Comparison of ENCODE assay signal across 10 cellular contexts in the genomic region with DNA sequence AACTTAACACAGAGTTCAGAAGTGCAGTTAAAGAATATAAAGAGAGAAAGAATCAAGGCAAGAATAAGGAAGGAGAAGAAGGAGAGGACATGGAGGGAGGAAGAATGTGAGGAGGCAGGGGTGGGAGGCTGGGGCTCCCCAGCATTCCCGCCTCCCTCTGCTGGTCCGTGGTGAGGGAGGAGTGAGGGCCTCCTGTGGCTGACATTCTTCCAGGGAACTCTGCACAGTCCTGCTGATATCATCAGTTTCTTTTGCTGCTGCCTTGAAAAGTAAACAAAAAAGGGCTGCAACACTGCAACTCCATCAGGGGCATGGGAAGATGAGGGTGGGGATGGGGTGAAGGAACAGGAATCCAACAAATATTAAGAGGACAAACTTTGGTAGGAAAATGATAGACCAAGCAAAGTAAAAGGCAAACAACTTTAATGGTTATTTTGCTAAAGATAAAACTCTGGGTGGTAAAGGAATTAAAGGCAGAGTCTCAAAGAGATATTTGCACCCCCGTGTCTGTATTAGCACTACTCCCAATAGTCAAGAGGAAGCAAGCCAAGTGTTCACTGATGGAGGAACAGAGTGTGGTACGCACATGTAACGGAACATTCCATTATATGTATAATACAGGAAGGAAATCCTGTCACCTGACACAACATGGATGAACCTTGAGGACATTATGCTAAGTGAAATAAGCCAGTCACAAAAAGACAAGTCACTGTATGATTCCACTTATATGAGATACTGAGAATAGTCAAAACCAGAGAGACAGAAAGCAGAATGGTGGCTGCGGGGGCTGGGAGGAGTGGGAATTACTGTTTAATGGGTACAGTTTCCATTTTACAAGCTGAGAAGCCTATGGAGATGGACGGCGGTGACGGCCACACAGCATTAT. TPM values are rescaled to one million over a fixed set of nuclear protein-coding genes. Genes with fewer than 3 reads are reported as not detected.
DNase-seq lines count a peak whose midpoint lies in the region; ATAC-seq and TF ChIP-seq lines count a peak whose summit lies in the region.
"Had no signal": no experiment of that assay in that cellular context is flagged by ENCODE, and none has a peak within 500 bp of the region (broad histone marks: within the 10 kb centered on the region; RNA-seq: fewer than 3 reads in every experiment).

No MANE protein-coding gene starts in this region.

- intact Hi-C loops in Right ventricle myocardium inferior (cut with DNase I), result loop anchor here (5.0 kb wide), 1 partner anchor 34 kb away; no protein-coding TSS in a partner anchor

- peak overlapping the region; percentile 43 for H3K4me2 ChIP-seq in hepatocyte

- WGBS in hepatocyte (ENCODE audit: low lambda C conversion rate, missing lambda C conversion rate), result 64% methylated on average over 9 of the region's 9 CpGs
- 86% methylated on average over 9 of the region's 9 CpGs for WGBS in suprapubic skin

- no peak for TF ChIP-seq POLR2A in suprapubic skin (IDR thresholded peaks at IDR 0.05)
- no peak for TF ChIP-seq POLR2A in GM18505 (IDR thresholded peaks at IDR 0.05; ENCODE audit: borderline replicate concordance, extremely low read depth, insufficient read depth, insufficient read length)

- peak overlapping the region; percentile 64 to 86 for H3K27ac ChIP-seq in right atrium auricular region
- H3K27ac ChIP-seq in hepatocyte, result peak overlapping the region; percentile 73
- no peak overlapping the region for H3K27ac ChIP-seq in suprapubic skin

- H3K79me2 ChIP-seq in hepatocyte, result no peaks in the 10 kb centered on the region

- no peak for TF ChIP-seq CTCF in right atrium auricular region (IDR thresholded peaks at IDR 0.05)
- TF ChIP-seq CTCF in hepatocyte (IDR thresholded peaks at IDR 0.05; ENCODE audit: poor library complexity), result no peak
- no peak for TF ChIP-seq CTCF in suprapubic skin (IDR thresholded peaks at IDR 0.05)

- H3K4me1 Mint-ChIP-seq in activated T-cell treated with anti-CD3 and anti-CD28 coated beads, Interleukin-2, amount 50 U/mL, for 72 hours (ENCODE audit: low read depth), result peaks cover 72% of the 10 kb centered on the region
- peaks cover 5 to 9% of the 10 kb centered on the region in 2 donors for H3K4me1 Mint-ChIP-seq in stimulated activated naive B cell treated with anti-CD40 and anti-IgM and Interleukin-4, amounts not matched to agents 10 μg/mL and 1 μg/mL and 100 μg/mL, for 72 hours

- no peaks in the 10 kb centered on the region for H3K27me3 Mint-ChIP-seq in activated T-cell treated with anti-CD3 and anti-CD28 coated beads, Interleukin-2, amount 50 U/mL, for 72 hours (ENCODE audit: low read depth)
- no peaks in the 10 kb centered on the region for H3K27me3 Mint-ChIP-seq in stimulated activated naive B cell treated with anti-CD40 and anti-IgM and Interleukin-4, amounts not matched to agents 10 μg/mL and 1 μg/mL and 100 μg/mL, for 72 hours

- TF ChIP-seq EP300 in suprapubic skin (IDR thresholded peaks at IDR 0.05), result no peak

- H4K20me1 ChIP-seq in hepatocyte (ENCODE audit: insufficient read depth, poor library complexity, severe bottlenecking), result no peaks in the 10 kb centered on the region

- H3K9me3 ChIP-seq in right atrium auricular region (no peaks in the 10 kb centered on the region), hepatocyte (ENCODE audit: low read depth) (no peaks in the 10 kb centered on the region), suprapubic skin (no peaks in the 10 kb centered on the region)

- H3K4me3 Mint-ChIP-seq in activated T-cell treated with anti-CD3 and anti-CD28 coated beads, Interleukin-2, amount 50 U/mL, for 72 hours, result peak overlapping the region; percentile 36 to 86
- H3K4me3 Mint-ChIP-seq in stimulated activated naive B cell treated with anti-CD40 and anti-IgM and Interleukin-4, amounts not matched to agents 10 μg/mL and 1 μg/mL and 100 μg/mL, for 72 hours, result no peak overlapping the region
- H3K4me3 Mint-ChIP-seq: dendritic cell treated with granulocyte-macrophage colony-stimulating factor and Interleukin-4, amounts not matched to agents 40 ng/mL and 50 ng/mL, for 4 days had no signal

- no peak overlapping the region for H3K4me3 ChIP-seq in right atrium auricular region
- H3K4me3 ChIP-seq in hepatocyte, result no peak overlapping the region
- no peak overlapping the region for H3K4me3 ChIP-seq in suprapubic skin

- no peak for DNase-seq in right atrium auricular region (ENCODE audit: low spot score)
- DNase-seq in Right ventricle myocardium inferior (ENCODE audit: missing footprints), result no peak
- DNase-seq in activated T-cell treated with anti-CD3 and anti-CD28 coated beads, Interleukin-2, amount 50 U/mL, for 72 hours, result peak; percentile 48 to 49
- DNase-seq in hepatocyte (ENCODE audit: low spot score), result peak; percentile 67
- DNase-seq in stimulated activated naive B cell treated with anti-CD40 and anti-IgM and Interleukin-4, amounts not matched to agents 10 μg/mL and 1 μg/mL and 100 μg/mL, for 72 hours, result no peak
- DNase-seq in suprapubic skin (ENCODE audit: low spot score in 2 of 2), result no peak
- DNase-seq: NCI-H526 treated with DMSO at 0.1 percent for 48 hours had no signal

- H3K9me2 ChIP-seq in hepatocyte (replicated peaks; ENCODE audit: insufficient read depth), result no peaks in the 10 kb centered on the region

- H3K36me3 ChIP-seq in right atrium auricular region (peaks cover 15% of the 10 kb centered on the region), hepatocyte (replicated peaks; ENCODE audit: insufficient read depth, low read depth) (no peaks in the 10 kb centered on the region), suprapubic skin (peaks cover 42% of the 10 kb centered on the region)

- peaks cover 9 to 14% of the 10 kb centered on the region in 2 donors for H3K36me3 Mint-ChIP-seq in activated T-cell treated with anti-CD3 and anti-CD28 coated beads, Interleukin-2, amount 50 U/mL, for 72 hours (ENCODE audit: insufficient read depth in 2 of 2)
- H3K36me3 Mint-ChIP-seq in stimulated activated naive B cell treated with anti-CD40 and anti-IgM and Interleukin-4, amounts not matched to agents 10 μg/mL and 1 μg/mL and 100 μg/mL, for 72 hours, result peaks cover 20 to 50% of the 10 kb centered on the region in 2 donors

- H3K4me1 ChIP-seq in right atrium auricular region (peaks cover 0 to 19% of the 10 kb centered on the region in 2 donors), hepatocyte (ENCODE audit: insufficient read depth) (peaks cover 28% of the 10 kb centered on the region), suprapubic skin (no peaks in the 10 kb centered on the region)

- ATAC-seq in Right ventricle myocardium inferior (no peak), GM21786 (IDR thresholded peaks at IDR 0.05; ENCODE audit: unreplicated experiment) (no peak), GM18505 (IDR thresholded peaks at IDR 0.05; ENCODE audit: unreplicated experiment) (no peak)
- ATAC-seq in activated T-cell treated with anti-CD3 and anti-CD28 coated beads, Interleukin-2, amount 50 U/mL, for 72 hours (replicated peaks in 1 of 2), result peak; percentile 19 to 45
- peak; percentile 38 to 51 for ATAC-seq in stimulated activated naive B cell treated with anti-CD40 and anti-IgM and Interleukin-4, amounts not matched to agents 10 μg/mL and 1 μg/mL and 100 μg/mL, for 72 hours (replicated peaks)

- no peaks in the 10 kb centered on the region for H3K9me3 Mint-ChIP-seq in activated T-cell treated with anti-CD3 and anti-CD28 coated beads, Interleukin-2, amount 50 U/mL, for 72 hours
- no peaks in the 10 kb centered on the region for H3K9me3 Mint-ChIP-seq in stimulated activated naive B cell treated with anti-CD40 and anti-IgM and Interleukin-4, amounts not matched to agents 10 μg/mL and 1 μg/mL and 100 μg/mL, for 72 hours
- H3K9me3 Mint-ChIP-seq: dendritic cell treated with granulocyte-macrophage colony-stimulating factor and Interleukin-4, amounts not matched to agents 40 ng/mL and 50 ng/mL, for 4 days had no signal

- peak overlapping the region; percentile 58 for H3K27ac Mint-ChIP-seq in activated T-cell treated with anti-CD3 and anti-CD28 coated beads, Interleukin-2, amount 50 U/mL, for 72 hours
- H3K27ac Mint-ChIP-seq in stimulated activated naive B cell treated with anti-CD40 and anti-IgM and Interleukin-4, amounts not matched to agents 10 μg/mL and 1 μg/mL and 100 μg/mL, for 72 hours, result no peak overlapping the region
- H3K27ac Mint-ChIP-seq: dendritic cell treated with granulocyte-macrophage colony-stimulating factor and Interleukin-4, amounts not matched to agents 40 ng/mL and 50 ng/mL, for 4 days had no signal

- H2AFZ ChIP-seq in hepatocyte, result no peak overlapping the region

- H3K27me3 ChIP-seq in right atrium auricular region, result no peaks in the 10 kb centered on the region
- no peaks in the 10 kb centered on the region for H3K27me3 ChIP-seq in hepatocyte
- no peaks in the 10 kb centered on the region for H3K27me3 ChIP-seq in suprapubic skin

RNA-seq across cellular contexts. Expression of gene SPOCK2, which starts 8.0 kb away (rescaled TPM):
- total RNA-seq in right atrium auricular region, result 10 to 100 TPM; 19.3 to 19.8 TPM
- 10.4 TPM for total RNA-seq in Right ventricle myocardium inferior
- total RNA-seq in activated T-cell treated with anti-CD3 and anti-CD28 coated beads, Interleukin-2, amount 50 U/mL, for 72 hours, result 100 to 1,000 TPM; 253 to 291 TPM
- 3.0 and 3.2 TPM in 2 replicates for total RNA-seq in hepatocyte
- polyA plus RNA-seq in hepatocyte, result 3.1 and 5.2 TPM in 2 replicates
- total RNA-seq in suprapubic skin, result 1 to 10 TPM; 1.5 to 3.7 (median 1.8) TPM

Comparison
In these comparisons a context has a peak if more than half of its experiments do, and no peak if none do; other contexts are left out.
1. DNase-seq: peak in activated T-cell treated with anti-CD3 and anti-CD28 coated beads, Interleukin-2, amount 50 U/mL, for 72 hours (2 of 2) and hepatocyte (single experiment); none in right atrium auricular region (single experiment), Right ventricle myocardium inferior (single experiment), stimulated activated naive B cell treated with anti-CD40 and anti-IgM and Interleukin-4, amounts not matched to agents 10 μg/mL and 1 μg/mL and 100 μg/mL, for 72 hours (single experiment) and suprapubic skin (0 of 2).
2. ATAC-seq: peak in activated T-cell treated with anti-CD3 and anti-CD28 coated beads, Interleukin-2, amount 50 U/mL, for 72 hours (2 of 2) and stimulated activated naive B cell treated with anti-CD40 and anti-IgM and Interleukin-4, amounts not matched to agents 10 μg/mL and 1 μg/mL and 100 μg/mL, for 72 hours (2 of 2); none in Right ventricle myocardium inferior (single experiment), GM21786 (single experiment) and GM18505 (single experiment).
3. H3K4me3 Mint-ChIP-seq: peak in activated T-cell treated with anti-CD3 and anti-CD28 coated beads, Interleukin-2, amount 50 U/mL, for 72 hours (2 of 2); none in stimulated activated naive B cell treated with anti-CD40 and anti-IgM and Interleukin-4, amounts not matched to agents 10 μg/mL and 1 μg/mL and 100 μg/mL, for 72 hours (0 of 2).
4. RNA of gene SPOCK2, which starts 8.0 kb away (total RNA-seq): 253 to 291 TPM in activated T-cell treated with anti-CD3 and anti-CD28 coated beads, Interleukin-2, amount 50 U/mL, for 72 hours; 19.3 to 19.8 TPM in right atrium auricular region, 10.4 TPM in Right ventricle myocardium inferior (single experiment), 3.0 to 3.2 TPM in hepatocyte and 1.5 to 3.7 TPM in suprapubic skin; every median in the first group is over 10 times any median in the second.